Comparison of ENCODE assay signal across 23 cellular contexts in the genomic region with DNA sequence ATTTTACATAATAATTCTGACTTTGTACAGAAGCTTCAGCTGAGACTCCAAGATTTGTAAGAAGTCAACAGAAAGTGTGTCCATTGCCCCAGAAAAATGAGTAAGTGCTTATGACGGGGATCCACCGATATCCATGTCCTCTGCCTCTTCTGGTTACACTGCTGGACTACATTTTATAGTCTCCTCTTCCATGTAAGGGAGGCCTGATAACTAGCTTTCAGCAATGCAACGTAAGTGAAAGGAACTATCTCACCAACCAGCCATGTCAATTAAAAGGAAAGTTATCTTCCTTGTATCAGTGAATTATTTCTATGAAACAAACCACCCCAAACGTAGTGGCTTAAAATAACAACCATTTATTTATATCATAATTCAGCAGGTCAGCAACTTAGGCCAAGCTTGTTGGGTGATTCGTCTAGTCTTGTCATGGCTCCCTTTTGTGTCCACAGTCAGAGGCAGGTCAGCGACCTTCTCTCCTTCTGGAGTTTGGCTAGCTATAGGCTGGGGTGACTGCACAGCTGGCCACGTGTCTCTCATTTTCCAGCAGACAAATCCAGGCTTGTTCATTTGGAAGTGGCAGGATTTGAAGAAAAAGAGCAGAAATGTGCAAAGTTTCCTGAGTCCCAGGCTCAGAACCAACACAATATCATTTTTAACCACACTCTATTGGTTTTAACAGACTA.
"Had no signal": no experiment of that assay in that cellular context is flagged by ENCODE, and none has a peak within 500 bp of the region (broad histone marks: within the 10 kb centered on the region; RNA-seq: fewer than 3 reads in every experiment).

No MANE protein-coding gene starts in this region.

- H3K27ac ChIP-seq: gastrocnemius medialis, heart left ventricle, hepatocyte, left lung, neutrophil, pancreas, right lobe of liver, stomach, testis, tibial artery had no signal

- H3K27me3 Mint-ChIP-seq: naive thymus-derived CD8-positive, alpha-beta T cell; type B pancreatic cell had no signal

- H3K9me3 ChIP-seq: gastrocnemius medialis, heart left ventricle, left lung, neutrophil, pancreas, right lobe of liver, stomach, testis, tibial artery had no signal

- H3K4me1 ChIP-seq: gastrocnemius medialis, right lobe of liver, testis, tibial artery had no signal

- ATAC-seq: gastrocnemius medialis; heart left ventricle; left lung; naive thymus-derived CD8-positive, alpha-beta T cell; pancreas; right lobe of liver; stimulated activated effector memory CD8-positive, alpha-beta T cell treated with anti-CD3 and anti-CD28 coated beads, Interleukin-12 subunit alpha, Interleukin-12 subunit beta, amount 100 ng/mL, for 72 hours had no signal

- H3K36me3 ChIP-seq: gastrocnemius medialis, heart left ventricle, left lung, neutrophil, pancreas, right lobe of liver, stomach, tibial artery had no signal

- H3K27me3 ChIP-seq: gastrocnemius medialis, heart left ventricle, hepatocyte, left lung, neutrophil, pancreas, right lobe of liver, stomach, testis, tibial artery had no signal

- H3K9me3 Mint-ChIP-seq: naive thymus-derived CD8-positive, alpha-beta T cell; stimulated activated effector memory CD8-positive, alpha-beta T cell treated with anti-CD3 and anti-CD28 coated beads, Interleukin-12 subunit alpha, Interleukin-12 subunit beta, amount 100 ng/mL, for 72 hours; type B pancreatic cell had no signal

- H3K36me3 Mint-ChIP-seq: naive thymus-derived CD8-positive, alpha-beta T cell; stimulated activated effector memory CD8-positive, alpha-beta T cell treated with anti-CD3 and anti-CD28 coated beads, Interleukin-12 subunit alpha, Interleukin-12 subunit beta, amount 100 ng/mL, for 72 hours; type B pancreatic cell had no signal

- DNase-seq: cortex of kidney; effector CD4-positive, alpha-beta T cell; gastrocnemius medialis; heart left ventricle; kidney; left lung; mesendoderm; midbrain; naive thymus-derived CD8-positive, alpha-beta T cell; pancreas; right lobe of liver; stimulated activated CD4-positive, alpha-beta T cell treated with anti-CD3 and anti-CD28 coated beads, Interleukin-12 subunit alpha, Interleukin-12 subunit beta, amount 100 ng/mL, for 4 hours; stimulated activated CD4-positive, alpha-beta T cell treated with anti-CD3 and anti-CD28 coated beads, Interleukin-1b, Interleukin-23, amount 100 ng/mL, for 48 hours; stimulated activated CD4-positive, alpha-beta T cell treated with anti-CD3 and anti-CD28 coated beads, Interleukin-4, amount 100 ng/mL, for 24 hours; stimulated activated naive CD4-positive, alpha-beta T cell treated with Interleukin-2 at 50 U/mL for 16 hours; stomach; testis; tibial artery had no signal

- H3K4me3 Mint-ChIP-seq: stimulated activated effector memory CD8-positive, alpha-beta T cell treated with anti-CD3 and anti-CD28 coated beads, Interleukin-12 subunit alpha, Interleukin-12 subunit beta, amount 100 ng/mL, for 72 hours; type B pancreatic cell had no signal

- H3K4me3 ChIP-seq: gastrocnemius medialis, heart left ventricle, hepatocyte, left lung, pancreas, right lobe of liver, smooth muscle cell, stomach, testis, tibial artery had no signal

- H3K27ac Mint-ChIP-seq: stimulated activated effector memory CD8-positive, alpha-beta T cell treated with anti-CD3 and anti-CD28 coated beads, Interleukin-12 subunit alpha, Interleukin-12 subunit beta, amount 100 ng/mL, for 72 hours; type B pancreatic cell had no signal
